Comparison of ENCODE assay signal across 17 cellular contexts in genomic region chr7:154767821-154768415, GRCh38.
"Had no signal": no experiment of that assay in that cellular context is flagged by ENCODE, and none has a peak within 500 bp of the region (broad histone marks: within the 10 kb centered on the region; RNA-seq: fewer than 3 reads in every experiment).

No MANE protein-coding gene starts in this region.

- H3K27ac Mint-ChIP-seq: activated CD4-positive, alpha-beta T cell treated with anti-CD3 and anti-CD28 coated beads, Interleukin-2, amount 10 ng/mL, durations not matched to agents 7 days and 5 days; naive B cell; neural progenitor cell; stimulated activated naive CD8-positive, alpha-beta T cell treated with anti-CD3 and anti-CD28 coated beads, Interleukin-15, amount 100 ng/mL, for 72 hours had no signal

- H3K36me3 Mint-ChIP-seq: naive B cell, neural progenitor cell had no signal

- DNase-seq: activated CD4-positive, alpha-beta T cell treated with anti-CD3 and anti-CD28 coated beads, Interleukin-2, amount 10 ng/mL, durations not matched to agents 7 days and 5 days; activated CD4-positive, CD25-positive, alpha-beta regulatory T cell; activated CD8-positive, alpha-beta memory T cell treated with anti-CD3 and anti-CD28 coated beads for 24 hours; erythroblast; gastrocnemius medialis; heart left ventricle; left cardiac atrium; naive B cell; stimulated activated CD4-positive, alpha-beta T cell treated with anti-CD3 and anti-CD28 coated beads, Interleukin-1b, Interleukin-23, amount 100 ng/mL, for 48 hours; stimulated activated naive CD8-positive, alpha-beta T cell treated with anti-CD3 and anti-CD28 coated beads, Interleukin-15, amount 100 ng/mL, for 72 hours; testis; upper lobe of right lung had no signal

- FAIRE-seq: bronchial epithelial cell, pancreas had no signal

- H3K4me1 Mint-ChIP-seq: activated CD4-positive, alpha-beta T cell treated with anti-CD3 and anti-CD28 coated beads, Interleukin-2, amount 10 ng/mL, durations not matched to agents 7 days and 5 days; naive B cell; neural progenitor cell; stimulated activated naive CD8-positive, alpha-beta T cell treated with anti-CD3 and anti-CD28 coated beads, Interleukin-15, amount 100 ng/mL, for 72 hours had no signal

- H3K9me3 Mint-ChIP-seq: activated CD4-positive, alpha-beta T cell treated with anti-CD3 and anti-CD28 coated beads, Interleukin-2, amount 10 ng/mL, durations not matched to agents 7 days and 5 days; neural progenitor cell had no signal

- H3K4me2 ChIP-seq: neural progenitor cell had no signal

- H3K36me3 ChIP-seq: ascending aorta, gastrocnemius medialis, heart left ventricle, neural progenitor cell, pancreas, upper lobe of right lung had no signal

- H3K4me3 ChIP-seq: ascending aorta, gastrocnemius medialis, heart left ventricle, lung, neural progenitor cell, pancreas, testis, upper lobe of right lung had no signal

- H3K4me3 Mint-ChIP-seq: activated CD4-positive, alpha-beta T cell treated with anti-CD3 and anti-CD28 coated beads, Interleukin-2, amount 10 ng/mL, durations not matched to agents 7 days and 5 days; naive B cell; neural progenitor cell; stimulated activated naive CD8-positive, alpha-beta T cell treated with anti-CD3 and anti-CD28 coated beads, Interleukin-15, amount 100 ng/mL, for 72 hours had no signal

- H3K4me1 ChIP-seq: ascending aorta, gastrocnemius medialis, heart left ventricle, pancreas, testis, upper lobe of right lung had no signal

- H3K27ac ChIP-seq: ascending aorta, gastrocnemius medialis, heart left ventricle, neural progenitor cell, pancreas, testis, upper lobe of right lung had no signal

- H3K27me3 ChIP-seq: ascending aorta, gastrocnemius medialis, neural progenitor cell, pancreas, testis, upper lobe of right lung had no signal

- H3K9ac ChIP-seq: neural progenitor cell had no signal

- ATAC-seq: gastrocnemius medialis; heart left ventricle; left cardiac atrium; stimulated activated naive CD8-positive, alpha-beta T cell treated with anti-CD3 and anti-CD28 coated beads, Interleukin-15, amount 100 ng/mL, for 72 hours; upper lobe of right lung had no signal

- H3K27me3 Mint-ChIP-seq: activated CD4-positive, alpha-beta T cell treated with anti-CD3 and anti-CD28 coated beads, Interleukin-2, amount 10 ng/mL, durations not matched to agents 7 days and 5 days had no signal

- H2AFZ ChIP-seq: neural progenitor cell had no signal

- H3K9me3 ChIP-seq: ascending aorta, gastrocnemius medialis, pancreas, testis, upper lobe of right lung had no signal
